ENCODE assay signal across 12 cellular contexts in the genomic region with DNA sequence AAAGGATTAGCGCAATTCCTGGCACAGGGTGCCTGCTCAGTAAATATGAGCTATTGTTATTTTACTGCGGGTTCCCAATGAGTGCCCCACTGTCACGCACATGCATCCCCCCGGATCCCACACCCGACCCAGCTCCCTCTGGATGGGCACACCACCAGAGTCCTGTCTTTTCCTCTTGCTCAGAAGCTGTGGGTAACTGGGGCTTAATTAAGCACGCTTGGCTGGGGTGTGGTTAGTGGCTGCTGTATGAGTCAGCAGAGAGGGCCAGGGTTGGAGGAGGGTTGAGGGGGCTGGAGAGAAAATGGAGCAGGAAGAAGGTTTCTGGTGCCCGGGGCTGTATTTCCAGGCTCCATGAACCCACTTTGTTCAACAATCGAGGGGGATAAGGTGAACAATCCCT.
DNase-seq lines count a peak whose midpoint lies in the region; ATAC-seq, FAIRE-seq and TF ChIP-seq lines count a peak whose summit lies in the region.
"Had no signal": no experiment of that assay in that cellular context is flagged by ENCODE, and none has a peak within 500 bp of the region (broad histone marks: within the 10 kb centered on the region; RNA-seq: fewer than 3 reads in every experiment).

No MANE protein-coding gene starts in this region.

- H3K9me3 Mint-ChIP-seq in stimulated activated naive CD8-positive, alpha-beta T cell treated with anti-CD3 and anti-CD28 coated beads, Interleukin-15, amount 100 ng/mL, for 72 hours: no peaks in the 10 kb centered on the region
- H3K9me3 Mint-ChIP-seq: stimulated activated naive CD8-positive, alpha-beta T cell treated with anti-CD3 and anti-CD28 coated beads, Interleukin-15, Interleukin-2, amounts not matched to agents 100 ng/mL and 50 ng/mL, for 24 hours had no signal

- FAIRE-seq in GM19239 (lab: Jason Lieb, UNC): no peak
- FAIRE-seq: islet of Langerhans had no signal

- H3K27me3 Mint-ChIP-seq in stimulated activated naive CD8-positive, alpha-beta T cell treated with anti-CD3 and anti-CD28 coated beads, Interleukin-15, amount 100 ng/mL, for 72 hours: peaks cover 48% of the 10 kb centered on the region

- in situ Hi-C loops in GM13976 (cut with MboI; ENCODE audit: low sequenced_read_pairs, unreplicated experiment): no loop called here

- ATAC-seq in stimulated activated naive CD8-positive, alpha-beta T cell treated with anti-CD3 and anti-CD28 coated beads, Interleukin-15, amount 100 ng/mL, for 72 hours: peak; percentile 53
- no peak for ATAC-seq in activated CD4-positive, CD25-positive, alpha-beta regulatory T cell treated with anti-CD3 and anti-CD28 coated beads, Interleukin-2, amount 50 U/mL, for 24 hours

- no peaks in the 10 kb centered on the region for H3K4me1 Mint-ChIP-seq in stimulated activated naive CD8-positive, alpha-beta T cell treated with anti-CD3 and anti-CD28 coated beads, Interleukin-15, amount 100 ng/mL, for 72 hours

- H3K4me3 Mint-ChIP-seq in stimulated activated naive CD8-positive, alpha-beta T cell treated with anti-CD3 and anti-CD28 coated beads, Interleukin-15, amount 100 ng/mL, for 72 hours: no peak overlapping the region
- H3K4me3 Mint-ChIP-seq: stimulated activated naive CD8-positive, alpha-beta T cell treated with anti-CD3 and anti-CD28 coated beads, Interleukin-15, Interleukin-2, amounts not matched to agents 100 ng/mL and 50 ng/mL, for 24 hours had no signal

- peak; percentile 16 for DNase-seq in SIG-M5 treated with dmso at 0.1 percent for 504 hours (lab: John Stamatoyannopoulos, UW; ENCODE audit: unreplicated experiment)
- DNase-seq in SIG-M5 (lab: John Stamatoyannopoulos, UW): no peak
- DNase-seq in NCI-H69 (lab: John Stamatoyannopoulos, UW): peak; percentile 77
- DNase-seq in dedifferentiated amniotic fluid mesenchymal stem cell (ENCODE audit: extremely low spot score): peak; percentile 45
- DNase-seq in stimulated activated naive CD8-positive, alpha-beta T cell treated with anti-CD3 and anti-CD28 coated beads, Interleukin-15, amount 100 ng/mL, for 72 hours: no peak
- no peak for DNase-seq in GM19239 (ENCODE audit: insufficient read length, low spot score)
- no peak for DNase-seq in GM13976 (ENCODE audit: low spot score)
- DNase-seq: activated CD4-positive, alpha-beta T cell treated with anti-CD3 and anti-CD28 coated beads, Interleukin-2, amount 50 U/mL, for 48 hours; NCI-H526 had no signal

- TF ChIP-seq CTCF in GM13976 (IDR thresholded peaks at IDR 0.05; ENCODE audit: borderline replicate concordance, control extremely low read depth, extremely low read depth, insufficient read depth, missing control alignments): no peak

- H3K27ac Mint-ChIP-seq in stimulated activated naive CD8-positive, alpha-beta T cell treated with anti-CD3 and anti-CD28 coated beads, Interleukin-15, amount 100 ng/mL, for 72 hours: no peak overlapping the region
- H3K27ac Mint-ChIP-seq: stimulated activated naive CD8-positive, alpha-beta T cell treated with anti-CD3 and anti-CD28 coated beads, Interleukin-15, Interleukin-2, amounts not matched to agents 100 ng/mL and 50 ng/mL, for 24 hours had no signal

Comparison
In these comparisons a context has a peak if more than half of its experiments do, and no peak if none do; other contexts are left out.
1. DNase-seq: peak in SIG-M5 treated with dmso at 0.1 percent for 504 hours (single experiment), NCI-H69 (single experiment) and dedifferentiated amniotic fluid mesenchymal stem cell (single experiment); none in SIG-M5 (single experiment), stimulated activated naive CD8-positive, alpha-beta T cell treated with anti-CD3 and anti-CD28 coated beads, Interleukin-15, amount 100 ng/mL, for 72 hours (0 of 2), GM19239 (single experiment) and GM13976 (single experiment).